5 cellular contexts compared by ENCODE assay signal in genomic region chr2:226520723-226521122, GRCh38.
"Had no signal": no experiment of that assay in that cellular context is flagged by ENCODE, and none has a peak within 500 bp of the region (broad histone marks: within the 10 kb centered on the region; RNA-seq: fewer than 3 reads in every experiment).

No MANE protein-coding gene starts in this region.

- H3K4me2 ChIP-seq: GM23338 had no signal

- ATAC-seq: GM23338 had no signal

- H3K27ac ChIP-seq: HL-60 had no signal

- H3K4me3 ChIP-seq: GM23338 had no signal

- DNase-seq: H9, HCEC 1CT, KBM-7 had no signal
